33 cellular contexts compared by ENCODE assay signal in the genomic region with DNA sequence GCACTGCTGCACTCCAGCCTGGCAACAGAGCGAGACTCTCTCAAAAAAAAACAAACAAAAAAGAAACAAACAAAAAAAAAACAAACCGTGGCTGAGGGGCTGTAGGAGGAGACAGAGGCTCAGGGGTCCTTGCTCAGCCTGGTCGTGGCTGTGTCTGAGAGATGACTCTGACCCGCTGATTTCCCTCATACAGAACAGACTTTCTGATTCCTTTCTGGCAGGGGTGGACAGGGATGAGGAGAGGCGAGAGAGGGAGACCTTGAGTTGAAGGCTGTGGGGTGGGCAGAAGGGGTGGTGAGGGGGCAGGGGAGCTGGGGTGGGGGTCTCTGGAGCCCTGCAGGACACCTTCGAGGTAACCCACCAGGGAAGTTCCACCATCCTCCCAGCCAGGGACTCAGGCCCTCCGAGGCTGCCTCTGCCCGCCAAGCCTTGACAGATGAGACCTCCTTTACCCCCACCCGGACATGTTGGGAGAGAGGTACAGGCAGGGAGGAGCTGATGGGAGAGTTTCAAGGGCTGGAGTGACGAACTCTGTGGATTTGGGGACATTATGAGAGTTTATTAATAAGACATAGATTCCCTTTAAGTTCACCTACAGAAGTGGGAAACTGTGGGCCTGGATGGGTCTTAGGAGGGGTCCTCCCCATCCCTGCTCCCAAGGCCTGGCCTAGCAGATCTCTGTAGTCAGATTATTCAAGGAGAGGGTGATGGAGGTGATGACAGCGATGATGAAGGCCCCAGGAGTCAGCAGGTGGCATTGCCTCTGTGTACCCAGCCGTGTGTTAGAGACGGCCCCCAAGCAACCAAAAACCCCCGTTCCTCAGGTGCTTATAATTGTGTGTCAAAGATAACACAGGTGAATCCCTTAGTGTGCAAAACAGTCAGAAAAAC. TPM values are rescaled to one million over a fixed set of nuclear protein-coding genes. Genes with fewer than 3 reads are reported as not detected.
"Had no signal": no experiment of that assay in that cellular context is flagged by ENCODE, and none has a peak within 500 bp of the region (broad histone marks: within the 10 kb centered on the region; RNA-seq: fewer than 3 reads in every experiment).

No MANE protein-coding gene starts in this region.

- H3K4me3 ChIP-seq: esophagus muscularis mucosa, heart left ventricle, left lung, lung, psoas muscle, right atrium auricular region, smooth muscle cell, tibial nerve had no signal

- DNase-seq: activated CD4-positive, alpha-beta memory T cell treated with anti-CD3 and anti-CD28 coated beads for 36 hours; activated CD4-positive, alpha-beta T cell treated with anti-CD3 and anti-CD28 coated beads, Interleukin-2, amount 10 ng/mL, durations not matched to agents 24 days and 14 days; activated CD4-positive, CD25-positive, alpha-beta regulatory T cell treated with anti-CD3 and anti-CD28 coated beads, Interleukin-2, amount 50 U/mL, for 72 hours; activated CD8-positive, alpha-beta memory T cell treated with anti-CD3 and anti-CD28 coated beads, Interleukin-2, amount 50 U/mL, for 48 hours; activated T-cell treated with anti-CD3 and anti-CD28 coated beads, Interleukin-2, amount 50 U/mL, for 24 hours; anterior cingulate cortex; foreskin keratinocyte; heart left ventricle; naive B cell; nephron progenitor cell; psoas muscle; stimulated activated CD4-positive, alpha-beta T cell treated with anti-CD3 and anti-CD28 coated beads, Interleukin-15, amount 100 ng/mL, for 24 hours; stimulated activated CD4-positive, alpha-beta T cell treated with anti-CD3 and anti-CD28 coated beads, Interleukin-2, amount 100 ng/mL, for 24 hours; stimulated activated naive CD4-positive, alpha-beta T cell treated with Interleukin-2 at 50 U/mL for 16 hours; SW 1271; T1000; WERI-Rb-1 had no signal

- H3K9me3 Mint-ChIP-seq: activated CD4-positive, alpha-beta T cell treated with anti-CD3 and anti-CD28 coated beads, Interleukin-2, amount 10 ng/mL, durations not matched to agents 24 days and 14 days; activated T-helper 2 cell treated with anti-CD3 and anti-CD28 coated beads, Interferon-gamma antibody, Interleukin-2, Interleukin-4, amounts not matched to agents 10 μg/mL and 5 μg/mL and 100 μg/mL, durations not matched to agents 14 hours and 24 hours and 36 hours; T-helper 1 cell treated with Interleukin-12 subunit alpha and Interleukin-12 subunit beta and Interleukin-4 antibody, amounts not matched to agents 30 μg/mL and 1 μg/mL, for 36 hours had no signal

- H3K27ac ChIP-seq: esophagus muscularis mucosa, foreskin keratinocyte, heart left ventricle, left lung, neutrophil, parathyroid adenoma, psoas muscle, right atrium auricular region, tibial nerve, WERI-Rb-1 had no signal

- H3K9me3 ChIP-seq: left lung, neutrophil, psoas muscle had no signal

- ATAC-seq: foreskin keratinocyte, heart left ventricle, left lung, psoas muscle had no signal

- H3K27ac Mint-ChIP-seq: activated CD4-positive, alpha-beta memory T cell treated with anti-CD3 and anti-CD28 coated beads for 36 hours; activated CD4-positive, alpha-beta T cell treated with anti-CD3 and anti-CD28 coated beads, Interleukin-2, amount 10 ng/mL, durations not matched to agents 24 days and 14 days; activated naive CD8-positive, alpha-beta T cell; activated T-cell treated with anti-CD3 and anti-CD28 coated beads, Interleukin-2, amount 50 U/mL, for 24 hours; activated T-helper 2 cell treated with anti-CD3 and anti-CD28 coated beads, Interferon-gamma antibody, Interleukin-2, Interleukin-4, amounts not matched to agents 10 μg/mL and 5 μg/mL and 100 μg/mL, durations not matched to agents 14 hours and 24 hours and 36 hours; brain; nephron progenitor cell; T-helper 1 cell treated with Interleukin-12 subunit alpha and Interleukin-12 subunit beta and Interleukin-4 antibody, amounts not matched to agents 30 μg/mL and 1 μg/mL, for 36 hours had no signal

- H3K4me3 Mint-ChIP-seq: activated CD4-positive, alpha-beta memory T cell treated with anti-CD3 and anti-CD28 coated beads for 36 hours; activated CD4-positive, alpha-beta T cell treated with anti-CD3 and anti-CD28 coated beads, Interleukin-2, amount 10 ng/mL, durations not matched to agents 24 days and 14 days; activated naive CD8-positive, alpha-beta T cell; activated T-cell treated with anti-CD3 and anti-CD28 coated beads, Interleukin-2, amount 50 U/mL, for 24 hours; brain; naive B cell; nephron progenitor cell; T-helper 1 cell treated with Interleukin-12 subunit alpha and Interleukin-12 subunit beta and Interleukin-4 antibody, amounts not matched to agents 30 μg/mL and 1 μg/mL, for 36 hours had no signal

- H3K9ac ChIP-seq: parathyroid adenoma had no signal

- H3K4me1 ChIP-seq: foreskin keratinocyte, parathyroid adenoma had no signal

- H3K36me3 ChIP-seq: esophagus muscularis mucosa, heart left ventricle, left lung, neutrophil, right atrium auricular region, tibial nerve, WERI-Rb-1 had no signal

- H3K36me3 Mint-ChIP-seq: brain had no signal

RNA-seq across cellular contexts. Expression of a gene that starts 2.0 kb away (rescaled TPM):
- total RNA-seq: chondrocyte, right atrium auricular region, temporal lobe, tibial nerve had no signal

RNA-seq across cellular contexts. Expression of a gene that starts 22.0 kb away (rescaled TPM):
- total RNA-seq: activated CD4-positive, alpha-beta T cell treated with anti-CD3 and anti-CD28 coated beads, Interleukin-2, amount 10 ng/mL, durations not matched to agents 24 days and 14 days; chondrocyte; smooth muscle cell; urinary bladder had no signal
- polyA plus RNA-seq: smooth muscle cell had no signal

RNA-seq across cellular contexts. Expression of a gene that starts 48.5 kb away (rescaled TPM):
- total RNA-seq: activated CD4-positive, alpha-beta memory T cell treated with anti-CD3 and anti-CD28 coated beads for 36 hours; activated CD4-positive, alpha-beta T cell treated with anti-CD3 and anti-CD28 coated beads, Interleukin-2, amount 10 ng/mL, durations not matched to agents 24 days and 14 days; activated T-helper 2 cell treated with anti-CD3 and anti-CD28 coated beads, Interferon-gamma antibody, Interleukin-2, Interleukin-4, amounts not matched to agents 10 μg/mL and 5 μg/mL and 100 μg/mL, durations not matched to agents 14 hours and 24 hours and 36 hours; cardiac septum; chondrocyte; foreskin keratinocyte; heart left ventricle; lung; right atrium auricular region; temporal lobe; tibial nerve; urinary bladder had no signal
- polyA plus RNA-seq: foreskin keratinocyte, heart left ventricle, lung, smooth muscle cell, urinary bladder had no signal
